Comparison of ENCODE assay signal across 23 cellular contexts in the genomic region with DNA sequence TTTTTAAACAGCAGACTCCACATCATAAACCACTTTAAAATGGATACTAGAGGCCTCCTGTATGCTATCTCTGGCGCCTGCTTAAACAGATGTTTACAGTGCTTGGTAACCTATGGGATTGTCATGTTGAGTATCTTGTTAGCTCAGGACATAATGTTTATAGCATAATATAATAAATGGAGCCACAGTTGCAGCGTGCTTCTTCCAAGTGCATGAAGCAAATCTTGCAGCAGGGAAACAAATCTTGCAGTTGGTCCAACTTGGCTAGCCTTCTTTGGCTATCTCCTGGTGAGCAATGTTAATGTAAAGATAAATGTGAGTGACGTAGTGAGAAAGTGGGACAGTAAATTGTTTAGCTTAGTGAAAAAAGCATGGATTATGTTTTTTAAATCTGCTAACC. TPM values are rescaled to one million over a fixed set of nuclear protein-coding genes. Genes with fewer than 3 reads are reported as not detected.
"Had no signal": no experiment of that assay in that cellular context is flagged by ENCODE, and none has a peak within 500 bp of the region (broad histone marks: within the 10 kb centered on the region; RNA-seq: fewer than 3 reads in every experiment).

No MANE protein-coding gene starts in this region.

- H3K9me3 ChIP-seq: esophagus muscularis mucosa, gastroesophageal sphincter, left lung, right atrium auricular region, thoracic aorta, transverse colon had no signal

- H3K36me3 ChIP-seq: esophagus muscularis mucosa, gastroesophageal sphincter, left lung, right atrium auricular region, thoracic aorta, transverse colon had no signal

- H3K9me3 Mint-ChIP-seq: central memory CD8-positive, alpha-beta T cell; immature natural killer cell; stimulated activated naive CD8-positive, alpha-beta T cell treated with anti-CD3 and anti-CD28 coated beads, Interleukin-15, Interleukin-2, amounts not matched to agents 100 ng/mL and 50 ng/mL, for 24 hours had no signal

- DNase-seq: cortex of kidney; effector memory CD8-positive, alpha-beta T cell; glutamatergic neuron; immature natural killer cell; left lung; mesendoderm; naive B cell; nephron progenitor cell; stimulated activated CD4-positive, alpha-beta T cell treated with anti-CD3 and anti-CD28 coated beads, Interleukin-15, amount 100 ng/mL, for 24 hours; stimulated activated CD4-positive, alpha-beta T cell treated with anti-CD3 and anti-CD28 coated beads, Interleukin-1b, Interleukin-23, amount 100 ng/mL, for 48 hours; stimulated activated CD4-positive, alpha-beta T cell treated with anti-CD3 and anti-CD28 coated beads, Interleukin-4, amount 100 ng/mL, for 24 hours; transverse colon had no signal

- ATAC-seq: effector memory CD8-positive, alpha-beta T cell; gastroesophageal sphincter; left lung; stimulated activated memory B cell treated with anti-CD40 and anti-IgM and Interleukin-4, amounts not matched to agents 10 μg/mL and 1 μg/mL and 100 μg/mL, for 72 hours had no signal

- H3K27me3 ChIP-seq: esophagus muscularis mucosa, gastroesophageal sphincter, right atrium auricular region had no signal

- H3K27ac ChIP-seq: epithelial cell of prostate, esophagus muscularis mucosa, gastroesophageal sphincter, left lung, parathyroid adenoma, right atrium auricular region, thoracic aorta, transverse colon had no signal

- H3K4me1 Mint-ChIP-seq: central memory CD8-positive, alpha-beta T cell; immature natural killer cell; naive B cell; nephron progenitor cell; stimulated activated memory B cell treated with anti-CD40 and anti-IgM and Interleukin-4, amounts not matched to agents 10 μg/mL and 1 μg/mL and 100 μg/mL, for 72 hours had no signal

- H3K4me3 Mint-ChIP-seq: central memory CD8-positive, alpha-beta T cell; effector memory CD8-positive, alpha-beta T cell; immature natural killer cell; naive B cell; nephron progenitor cell; stimulated activated memory B cell treated with anti-CD40 and anti-IgM and Interleukin-4, amounts not matched to agents 10 μg/mL and 1 μg/mL and 100 μg/mL, for 72 hours; stimulated activated naive CD8-positive, alpha-beta T cell treated with anti-CD3 and anti-CD28 coated beads, Interleukin-15, Interleukin-2, amounts not matched to agents 100 ng/mL and 50 ng/mL, for 24 hours had no signal

- H3K27ac Mint-ChIP-seq: effector memory CD8-positive, alpha-beta T cell; immature natural killer cell; naive B cell; nephron progenitor cell; stimulated activated memory B cell treated with anti-CD40 and anti-IgM and Interleukin-4, amounts not matched to agents 10 μg/mL and 1 μg/mL and 100 μg/mL, for 72 hours; stimulated activated naive CD8-positive, alpha-beta T cell treated with anti-CD3 and anti-CD28 coated beads, Interleukin-15, Interleukin-2, amounts not matched to agents 100 ng/mL and 50 ng/mL, for 24 hours had no signal

- H2AFZ ChIP-seq: parathyroid adenoma had no signal

- H3K4me3 ChIP-seq: lung, right atrium auricular region, thoracic aorta had no signal

- H3K36me3 Mint-ChIP-seq: immature natural killer cell; naive B cell; stimulated activated memory B cell treated with anti-CD40 and anti-IgM and Interleukin-4, amounts not matched to agents 10 μg/mL and 1 μg/mL and 100 μg/mL, for 72 hours had no signal

- FAIRE-seq: keratinocyte had no signal

- H3K9ac ChIP-seq: parathyroid adenoma had no signal

RNA-seq across cellular contexts. Expression of a gene that starts 2.8 kb away (rescaled TPM):
- polyA plus RNA-seq: immature natural killer cell had no signal
